ENCODE assay signal across 1 cellular context in genomic region chr1:18901952-18902522, GRCh38.
TF ChIP-seq lines count a peak whose summit lies in the region.

No MANE protein-coding gene starts in this region.

TF ChIP-seq in GM12878, 131 proteins besides CTCF, POLR2A, EP300 and RAD21 (continued from another document):
- TF ChIP-seq E4F1 (IDR thresholded peaks at IDR 0.05; ENCODE audit: borderline replicate concordance, partially characterized antibody) (no peak), REST (IDR thresholded peaks at IDR 0.05; ENCODE audit: low read depth, low read length) (no peak), ETV6 (conservative IDR thresholded peaks at IDR 0.05 in 1 of 2, IDR thresholded peaks at IDR 0.05 in 1 of 2; ENCODE audit: borderline replicate concordance in 1 of 2, low read depth in 1 of 2) (no peak), NR2C1 (IDR thresholded peaks at IDR 0.05) (no peak), CEBPZ (IDR thresholded peaks at IDR 0.05; ENCODE audit: low read depth, low read length) (no peak), BACH1 (IDR thresholded peaks at IDR 0.05; ENCODE audit: borderline replicate concordance) (0 out of 2 replicates have a peak, but pooled peaks have one; percentile 26), POU2F2 (IDR thresholded peaks at IDR 0.05; ENCODE audit: borderline replicate concordance, low read depth, low read length) (no peak), SUZ12 (IDR thresholded peaks at IDR 0.05; ENCODE audit: unreplicated experiment) (no peak), JUND (IDR thresholded peaks at IDR 0.05; ENCODE audit: low read depth, low read length) (no peak), CHD4 (IDR thresholded peaks at IDR 0.05) (no peak), HCFC1 (IDR thresholded peaks at IDR 0.05; ENCODE audit: low read length) (no peak), LARP7 (IDR thresholded peaks at IDR 0.05) (peak; percentile 90), POLR2AphosphoS5 (IDR thresholded peaks at IDR 0.05; ENCODE audit: low read length) (0 out of 2 replicates have a peak, but pooled peaks have one; percentile 15), DPF2 (IDR thresholded peaks at IDR 0.05) (peak; percentile 50), NKRF (conservative IDR thresholded peaks at IDR 0.05) (peak; percentile 78), IKZF2 (IDR thresholded peaks at IDR 0.05) (peak in 1 of 2 experiments; percentile 9; a peak in 1 of 4 replicates), ASH2L (IDR thresholded peaks at IDR 0.05; ENCODE audit: borderline replicate concordance, low read depth) (peak; percentile 62; the same call in 1 of the 2 replicates), GABPA (IDR thresholded peaks at IDR 0.05; ENCODE audit: low read depth) (no peak), NR2F1 (conservative IDR thresholded peaks at IDR 0.05) (peak; percentile 41), IKZF1 (conservative IDR thresholded peaks at IDR 0.05) (peak; percentile 53), CEBPB (IDR thresholded peaks at IDR 0.05; ENCODE audit: borderline replicate concordance in 1 of 2, low read depth in 2 of 2, low read length in 2 of 2) (no peak), ESRRA (IDR thresholded peaks at IDR 0.05; ENCODE audit: low read length) (no peak), ZNF384 (IDR thresholded peaks at IDR 0.05; ENCODE audit: borderline replicate concordance, low read depth, low read length) (no peak), SMARCA5 (IDR thresholded peaks at IDR 0.05) (peak; percentile 86), POLR2AphosphoS2 (IDR thresholded peaks at IDR 0.05; ENCODE audit: low read depth, low read length) (no peak), NRF1 (conservative IDR thresholded peaks at IDR 0.05; ENCODE audit: low read depth, low read length) (no peak), GATAD2B (conservative IDR thresholded peaks at IDR 0.05; ENCODE audit: low read depth) (peak; percentile 56), TBL1XR1 (IDR thresholded peaks at IDR 0.05; ENCODE audit: low read depth, low read length) (no peak)
